ENCODE assay signal across 8 cellular contexts in genomic region chr16:2340564-2341455, GRCh38. TPM values are rescaled to one million over a fixed set of nuclear protein-coding genes. Genes with fewer than 3 reads are reported as not detected.
A peak's percentile ranks its signal among the peaks of the same experiment; 100 is the strongest.
DNase-seq lines count a peak whose midpoint lies in the region; ATAC-seq and TF ChIP-seq lines count a peak whose summit lies in the region.

Gene ABCA3, minus strand, starts transcription at chr16:2340728. Its CDS starts 14,262 bp downstream, at chr16:2326466.

- H3K36me3 ChIP-seq in SU-DHL-6 (ENCODE audit: low read length) (no peaks in the 10 kb centered on the region), adipocyte (ENCODE audit: control insufficient read depth, insufficient read depth, low read length, severe bottlenecking) (no peaks in the 10 kb centered on the region), heart left ventricle (no peaks in the 10 kb centered on the region), upper lobe of left lung (no peaks in the 10 kb centered on the region)

- H3K9me2 ChIP-seq in SU-DHL-6 (replicated peaks; ENCODE audit: insufficient read depth, low read length) = no peaks in the 10 kb centered on the region

- no peaks in the 10 kb centered on the region for H3F3A ChIP-seq in SU-DHL-6 (ENCODE audit: insufficient read depth)

- peak; percentile 91 for ATAC-seq in HG02759 (IDR thresholded peaks at IDR 0.05; ENCODE audit: unreplicated experiment)
- ATAC-seq in heart left ventricle = peak; percentile 95 to 97 (median 96)
- peak; percentile 96 to 97 for ATAC-seq in upper lobe of left lung (ENCODE audit: low FRiP score in 2 of 2)

- peak within 1 kb of the TSS; percentile 59 for H3K4me2 ChIP-seq in SU-DHL-6 (ENCODE audit: low read depth, low read length, poor library complexity, severe bottlenecking)

- no peaks in the 10 kb centered on the region for H3K27me3 ChIP-seq in SU-DHL-6 (ENCODE audit: low read length)
- peaks cover 9% of the 10 kb centered on the region for H3K27me3 ChIP-seq in adipocyte (replicated peaks; ENCODE audit: control insufficient read depth, insufficient read depth, low read length)
- H3K27me3 ChIP-seq in heart left ventricle = peaks cover 0 to 4% (median 0%) of the 10 kb centered on the region in 9 donors
- H3K27me3 ChIP-seq in upper lobe of left lung = no peaks in the 10 kb centered on the region

- no peak for TF ChIP-seq EP300 in upper lobe of left lung (IDR thresholded peaks at IDR 0.05)

- TF ChIP-seq CTCF in GM12874 (IDR thresholded peaks at IDR 0.05; ENCODE audit: insufficient read depth, low read depth, low read length) (peak; percentile 100), SU-DHL-6 (IDR thresholded peaks at IDR 0.05; ENCODE audit: insufficient read depth, low read length, poor library complexity, severe bottlenecking) (peak; percentile 98), heart left ventricle (IDR thresholded peaks at IDR 0.05) (peak in 11 of 12 donors; percentile 99 to 100 (median 100)), upper lobe of left lung (IDR thresholded peaks at IDR 0.05) (peak; percentile 100)

- DNase-seq in NCI-H128 (lab: John Stamatoyannopoulos, UW; ENCODE audit: unreplicated experiment) = peak; percentile 48
- peak; percentile 94 for DNase-seq in adipocyte (ENCODE audit: low read depth)
- DNase-seq in heart left ventricle = peak; percentile 92 to 97 (median 93)
- DNase-seq in posterior cingulate gyrus = peak; percentile 88 to 99 (median 91)
- DNase-seq in upper lobe of left lung = peak; percentile 93 to 100

- H3K27ac ChIP-seq in SU-DHL-6 (ENCODE audit: low read depth, low read length) (no peak within 1 kb of the TSS), heart left ventricle (peak within 1 kb of the TSS in 9 of 12 donors; percentile 14 to 73 (median 61)), upper lobe of left lung (peak within 1 kb of the TSS; percentile 63 to 82 (median 80))

- no peaks in the 10 kb centered on the region for H4K20me1 ChIP-seq in SU-DHL-6 (ENCODE audit: low read depth, low read length)

- WGBS in heart left ventricle, 4 donors = 11 to 43% (median 25%) methylated on average over 22 to 110 of the region's 110 CpGs
- 33 to 41% methylated on average over 31 to 47 of the region's 110 CpGs for WGBS in upper lobe of left lung, 2 donors

- H3K9me3 ChIP-seq in SU-DHL-6 (ENCODE audit: insufficient read depth, low read length) (no peaks in the 10 kb centered on the region), adipocyte (ENCODE audit: control insufficient read depth, low read length) (no peaks in the 10 kb centered on the region), heart left ventricle (no peaks in the 10 kb centered on the region), upper lobe of left lung (no peaks in the 10 kb centered on the region)

- H3K4me3 ChIP-seq in SU-DHL-6 (ENCODE audit: insufficient read depth, low read length, poor library complexity, severe bottlenecking) (peak within 1 kb of the TSS; percentile 52), adipocyte (ENCODE audit: low read length) (peak within 1 kb of the TSS; percentile 78), heart left ventricle (peak within 1 kb of the TSS; percentile 70 to 96 (median 82)), upper lobe of left lung (peak within 1 kb of the TSS; percentile 83 to 97 (median 86))

- H3K9ac ChIP-seq in SU-DHL-6 (ENCODE audit: low read length) (peak within 1 kb of the TSS; percentile 46), adipocyte (ENCODE audit: low read length) (peak within 1 kb of the TSS; percentile 46)

- no peaks in the 10 kb centered on the region for H3K79me2 ChIP-seq in SU-DHL-6 (ENCODE audit: insufficient read depth, low read length)

- H3K4me1 ChIP-seq in adipocyte (ENCODE audit: control insufficient read depth, insufficient read depth, low read length) = peaks cover 5% of the 10 kb centered on the region
- peaks cover 0 to 24% (median 14%) of the 10 kb centered on the region in 12 donors for H3K4me1 ChIP-seq in heart left ventricle
- peaks cover 19 to 36% (median 21%) of the 10 kb centered on the region in 4 donors for H3K4me1 ChIP-seq in upper lobe of left lung

- intact Hi-C loops in heart left ventricle (cut with DNase I) = loop anchor here (1.0 to 5.0 kb wide), 9 partner anchors 81 to 161 kb away; partner anchors contain the start of gene CCNF (in 7 of the 10)
- intact Hi-C loops in posterior cingulate gyrus (cut with DNase I) = loop anchor here (1.0 kb wide), 2 partner anchors 88 to 160 kb away; partner anchors contain the start of gene CCNF

- TF ChIP-seq POLR2A in heart left ventricle (IDR thresholded peaks at IDR 0.05) (peak in 1 of 2 donors; percentile 68), upper lobe of left lung (IDR thresholded peaks at IDR 0.05) (peak in 1 of 4 donors; percentile 78)

- H2AFZ ChIP-seq in SU-DHL-6 (ENCODE audit: low read depth, low read length, severe bottlenecking) = peak within 1 kb of the TSS; percentile 92

RNA-seq across cellular contexts. Expression of gene ABCA3, which starts in this region (rescaled TPM):
- total RNA-seq in heart left ventricle (10 to 100 TPM in 5 of 9 donors, 1 to 10 TPM in 4; 8.0 to 16.5 (median 10.0) TPM), upper lobe of left lung (100 to 1,000 TPM; 337 to 619 (median 455) TPM)
- polyA plus RNA-seq in heart left ventricle = 1 to 10 TPM; 6.7 to 8.8 TPM

Comparison
In these comparisons a context has a peak if more than half of its experiments do, and no peak if none do; other contexts are left out.
1. RNA of gene ABCA3 (total RNA-seq): 337 to 619 TPM in upper lobe of left lung; 8.0 to 16.5 TPM in heart left ventricle; every median in the first group is over 10 times any median in the second.
2. Peak in every context shown above with its lines, with median percentiles within 50 percentile points of each other: CTCF ChIP-seq, ATAC-seq, DNase-seq and H3K4me3 ChIP-seq.